ENCODE assay signal across 9 cellular contexts in the genomic region with DNA sequence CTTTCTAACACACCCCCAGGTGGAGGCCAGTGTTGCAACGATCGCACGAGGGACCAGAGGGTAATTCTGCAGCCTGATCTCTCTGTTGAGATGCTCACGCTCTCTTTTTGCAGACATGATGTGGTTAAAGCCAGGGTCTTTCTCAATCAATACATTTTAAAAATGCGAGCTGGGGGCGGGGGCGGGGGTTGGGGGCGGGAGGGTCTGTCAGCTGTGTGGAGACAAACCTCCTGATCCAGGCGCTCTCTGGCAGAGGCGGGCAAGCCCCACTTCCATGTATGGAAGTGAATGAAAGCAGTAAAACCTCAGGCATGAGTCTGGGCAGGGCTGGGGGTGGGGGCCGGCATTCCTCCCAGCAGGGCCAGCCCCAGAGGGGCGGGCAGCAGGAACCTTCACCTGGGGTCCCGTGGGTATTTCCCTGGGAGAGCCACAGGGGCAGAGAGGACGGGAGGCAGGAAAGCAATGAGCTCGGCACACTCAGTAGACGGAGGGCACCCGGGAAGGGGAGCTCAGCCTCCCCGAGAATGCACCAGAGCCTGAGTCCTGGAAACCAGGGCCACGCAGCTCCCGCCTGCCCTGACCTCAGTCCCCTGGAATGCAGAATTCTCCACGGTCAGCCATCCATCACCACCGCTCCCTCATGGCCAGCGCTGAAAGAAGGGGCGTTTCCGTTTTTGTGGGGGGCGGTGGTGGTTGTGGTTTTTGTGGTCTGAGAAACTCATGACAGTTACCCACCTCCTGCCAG.
DNase-seq lines count a peak whose midpoint lies in the region; FAIRE-seq and TF ChIP-seq lines count a peak whose summit lies in the region.
"Had no signal": no experiment of that assay in that cellular context is flagged by ENCODE, and none has a peak within 500 bp of the region (broad histone marks: within the 10 kb centered on the region; RNA-seq: fewer than 3 reads in every experiment).

No MANE protein-coding gene starts in this region.

- no peak overlapping the region for H3K4me3 ChIP-seq in astrocyte of the spinal cord (ENCODE audit: low read depth, low read length)

- in situ Hi-C loops in astrocyte of the spinal cord (cut with HindIII; ENCODE audit: low sequenced_read_pairs), result no loop called here

- FAIRE-seq in urothelium cell line (lab: Jason Lieb, UNC), result no peak

- no peak for TF ChIP-seq CTCF in astrocyte of the spinal cord (IDR thresholded peaks at IDR 0.05; ENCODE audit: low read depth, low read length)
- no peak for TF ChIP-seq CTCF in GM10248 (IDR thresholded peaks at IDR 0.05; ENCODE audit: control extremely low read depth, extremely low read depth, low read depth, missing control alignments)

- peak; percentile 8 for DNase-seq in SIG-M5 treated with dmso at 0.1 percent for 504 hours (lab: John Stamatoyannopoulos, UW; ENCODE audit: unreplicated experiment)
- DNase-seq in SIG-M5 (lab: John Stamatoyannopoulos, UW), result no peak
- peak; percentile 92 for DNase-seq in astrocyte of the spinal cord (ENCODE audit: low read depth, low spot score)
- peak; percentile 99 for DNase-seq in iPS-NIHi11 (ENCODE audit: low spot score)
- DNase-seq in urothelium cell line (ENCODE audit: low spot score), result peak; percentile 72
- no peak for DNase-seq in GM10248 (ENCODE audit: extremely low spot score)
- no peak for DNase-seq in T-helper 9 cell
- DNase-seq in NCI-H748 (lab: John Stamatoyannopoulos, UW; ENCODE audit: unreplicated experiment), result no peak
- DNase-seq: activated CD4-positive, alpha-beta T cell treated with anti-CD3 and anti-CD28 coated beads for 48 hours had no signal

- CTCF ChIA-PET in GM10248 (lab: Yijun Ruan, JAX), result no interaction called here

- POLR2A ChIA-PET in GM10248 (lab: Yijun Ruan, JAX), result no interaction called here

Comparison
In these comparisons a context has a peak if more than half of its experiments do, and no peak if none do; other contexts are left out.
1. DNase-seq: peak in SIG-M5 treated with dmso at 0.1 percent for 504 hours (single experiment), astrocyte of the spinal cord (single experiment), iPS-NIHi11 (single experiment) and urothelium cell line (single experiment); none in SIG-M5 (single experiment), GM10248 (single experiment), T-helper 9 cell (single experiment) and NCI-H748 (single experiment).